ENCODE assay signal across 1 cellular context in the genomic region with DNA sequence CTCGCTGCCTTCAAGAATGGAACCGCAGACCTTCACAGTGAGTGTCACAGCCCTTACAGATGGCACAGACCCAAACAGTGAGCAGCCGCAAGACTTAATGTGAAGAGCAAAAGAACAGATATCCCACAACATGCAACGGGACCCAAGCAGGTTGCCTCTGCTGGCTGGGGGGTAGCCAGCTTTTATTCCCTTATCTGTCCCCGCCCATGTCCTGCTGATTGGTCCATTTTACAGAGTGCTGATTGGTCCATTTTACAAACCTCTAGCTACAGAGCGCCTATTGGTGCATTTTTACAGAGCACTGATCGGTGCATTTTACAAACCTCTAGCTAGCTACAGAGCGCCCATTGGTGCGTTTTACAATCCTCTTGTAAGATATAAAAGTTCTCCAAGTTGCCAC.
TF ChIP-seq lines count a peak whose summit lies in the region.

No MANE protein-coding gene starts in this region.

TF ChIP-seq in GM23338, 12 proteins besides CTCF, POLR2A, EP300 and RAD21 (continued from another document):
- TF ChIP-seq, protein P1, sequence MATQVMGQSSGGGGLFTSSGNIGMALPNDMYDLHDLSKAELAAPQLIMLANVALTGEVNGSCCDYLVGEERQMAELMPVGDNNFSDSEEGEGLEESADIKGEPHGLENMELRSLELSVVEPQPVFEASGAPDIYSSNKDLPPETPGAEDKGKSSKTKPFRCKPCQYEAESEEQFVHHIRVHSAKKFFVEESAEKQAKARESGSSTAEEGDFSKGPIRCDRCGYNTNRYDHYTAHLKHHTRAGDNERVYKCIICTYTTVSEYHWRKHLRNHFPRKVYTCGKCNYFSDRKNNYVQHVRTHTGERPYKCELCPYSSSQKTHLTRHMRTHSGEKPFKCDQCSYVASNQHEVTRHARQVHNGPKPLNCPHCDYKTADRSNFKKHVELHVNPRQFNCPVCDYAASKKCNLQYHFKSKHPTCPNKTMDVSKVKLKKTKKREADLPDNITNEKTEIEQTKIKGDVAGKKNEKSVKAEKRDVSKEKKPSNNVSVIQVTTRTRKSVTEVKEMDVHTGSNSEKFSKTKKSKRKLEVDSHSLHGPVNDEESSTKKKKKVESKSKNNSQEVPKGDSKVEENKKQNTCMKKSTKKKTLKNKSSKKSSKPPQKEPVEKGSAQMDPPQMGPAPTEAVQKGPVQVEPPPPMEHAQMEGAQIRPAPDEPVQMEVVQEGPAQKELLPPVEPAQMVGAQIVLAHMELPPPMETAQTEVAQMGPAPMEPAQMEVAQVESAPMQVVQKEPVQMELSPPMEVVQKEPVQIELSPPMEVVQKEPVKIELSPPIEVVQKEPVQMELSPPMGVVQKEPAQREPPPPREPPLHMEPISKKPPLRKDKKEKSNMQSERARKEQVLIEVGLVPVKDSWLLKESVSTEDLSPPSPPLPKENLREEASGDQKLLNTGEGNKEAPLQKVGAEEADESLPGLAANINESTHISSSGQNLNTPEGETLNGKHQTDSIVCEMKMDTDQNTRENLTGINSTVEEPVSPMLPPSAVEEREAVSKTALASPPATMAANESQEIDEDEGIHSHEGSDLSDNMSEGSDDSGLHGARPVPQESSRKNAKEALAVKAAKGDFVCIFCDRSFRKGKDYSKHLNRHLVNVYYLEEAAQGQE (IDR thresholded peaks at IDR 0.05; ENCODE audit: unreplicated experiment): no peak
- no peak for TF ChIP-seq POLR2AphosphoS5 (IDR thresholded peaks at IDR 0.05; ENCODE audit: low read depth)
- TF ChIP-seq STAT1 (IDR thresholded peaks at IDR 0.05; ENCODE audit: unreplicated experiment): no peak
- TF ChIP-seq CREB1 (CRISPR knock-in tag; IDR thresholded peaks at IDR 0.05; ENCODE audit: low read depth): no peak
- no peak for TF ChIP-seq ZNF114 (CRISPR knock-in tag; IDR thresholded peaks at IDR 0.05)
- no peak for TF ChIP-seq JUNB (IDR thresholded peaks at IDR 0.05; ENCODE audit: unreplicated experiment)
- TF ChIP-seq EZH2phosphoT487 (IDR thresholded peaks at IDR 0.05; ENCODE audit: unreplicated experiment): no peak
- TF ChIP-seq, protein P2, sequence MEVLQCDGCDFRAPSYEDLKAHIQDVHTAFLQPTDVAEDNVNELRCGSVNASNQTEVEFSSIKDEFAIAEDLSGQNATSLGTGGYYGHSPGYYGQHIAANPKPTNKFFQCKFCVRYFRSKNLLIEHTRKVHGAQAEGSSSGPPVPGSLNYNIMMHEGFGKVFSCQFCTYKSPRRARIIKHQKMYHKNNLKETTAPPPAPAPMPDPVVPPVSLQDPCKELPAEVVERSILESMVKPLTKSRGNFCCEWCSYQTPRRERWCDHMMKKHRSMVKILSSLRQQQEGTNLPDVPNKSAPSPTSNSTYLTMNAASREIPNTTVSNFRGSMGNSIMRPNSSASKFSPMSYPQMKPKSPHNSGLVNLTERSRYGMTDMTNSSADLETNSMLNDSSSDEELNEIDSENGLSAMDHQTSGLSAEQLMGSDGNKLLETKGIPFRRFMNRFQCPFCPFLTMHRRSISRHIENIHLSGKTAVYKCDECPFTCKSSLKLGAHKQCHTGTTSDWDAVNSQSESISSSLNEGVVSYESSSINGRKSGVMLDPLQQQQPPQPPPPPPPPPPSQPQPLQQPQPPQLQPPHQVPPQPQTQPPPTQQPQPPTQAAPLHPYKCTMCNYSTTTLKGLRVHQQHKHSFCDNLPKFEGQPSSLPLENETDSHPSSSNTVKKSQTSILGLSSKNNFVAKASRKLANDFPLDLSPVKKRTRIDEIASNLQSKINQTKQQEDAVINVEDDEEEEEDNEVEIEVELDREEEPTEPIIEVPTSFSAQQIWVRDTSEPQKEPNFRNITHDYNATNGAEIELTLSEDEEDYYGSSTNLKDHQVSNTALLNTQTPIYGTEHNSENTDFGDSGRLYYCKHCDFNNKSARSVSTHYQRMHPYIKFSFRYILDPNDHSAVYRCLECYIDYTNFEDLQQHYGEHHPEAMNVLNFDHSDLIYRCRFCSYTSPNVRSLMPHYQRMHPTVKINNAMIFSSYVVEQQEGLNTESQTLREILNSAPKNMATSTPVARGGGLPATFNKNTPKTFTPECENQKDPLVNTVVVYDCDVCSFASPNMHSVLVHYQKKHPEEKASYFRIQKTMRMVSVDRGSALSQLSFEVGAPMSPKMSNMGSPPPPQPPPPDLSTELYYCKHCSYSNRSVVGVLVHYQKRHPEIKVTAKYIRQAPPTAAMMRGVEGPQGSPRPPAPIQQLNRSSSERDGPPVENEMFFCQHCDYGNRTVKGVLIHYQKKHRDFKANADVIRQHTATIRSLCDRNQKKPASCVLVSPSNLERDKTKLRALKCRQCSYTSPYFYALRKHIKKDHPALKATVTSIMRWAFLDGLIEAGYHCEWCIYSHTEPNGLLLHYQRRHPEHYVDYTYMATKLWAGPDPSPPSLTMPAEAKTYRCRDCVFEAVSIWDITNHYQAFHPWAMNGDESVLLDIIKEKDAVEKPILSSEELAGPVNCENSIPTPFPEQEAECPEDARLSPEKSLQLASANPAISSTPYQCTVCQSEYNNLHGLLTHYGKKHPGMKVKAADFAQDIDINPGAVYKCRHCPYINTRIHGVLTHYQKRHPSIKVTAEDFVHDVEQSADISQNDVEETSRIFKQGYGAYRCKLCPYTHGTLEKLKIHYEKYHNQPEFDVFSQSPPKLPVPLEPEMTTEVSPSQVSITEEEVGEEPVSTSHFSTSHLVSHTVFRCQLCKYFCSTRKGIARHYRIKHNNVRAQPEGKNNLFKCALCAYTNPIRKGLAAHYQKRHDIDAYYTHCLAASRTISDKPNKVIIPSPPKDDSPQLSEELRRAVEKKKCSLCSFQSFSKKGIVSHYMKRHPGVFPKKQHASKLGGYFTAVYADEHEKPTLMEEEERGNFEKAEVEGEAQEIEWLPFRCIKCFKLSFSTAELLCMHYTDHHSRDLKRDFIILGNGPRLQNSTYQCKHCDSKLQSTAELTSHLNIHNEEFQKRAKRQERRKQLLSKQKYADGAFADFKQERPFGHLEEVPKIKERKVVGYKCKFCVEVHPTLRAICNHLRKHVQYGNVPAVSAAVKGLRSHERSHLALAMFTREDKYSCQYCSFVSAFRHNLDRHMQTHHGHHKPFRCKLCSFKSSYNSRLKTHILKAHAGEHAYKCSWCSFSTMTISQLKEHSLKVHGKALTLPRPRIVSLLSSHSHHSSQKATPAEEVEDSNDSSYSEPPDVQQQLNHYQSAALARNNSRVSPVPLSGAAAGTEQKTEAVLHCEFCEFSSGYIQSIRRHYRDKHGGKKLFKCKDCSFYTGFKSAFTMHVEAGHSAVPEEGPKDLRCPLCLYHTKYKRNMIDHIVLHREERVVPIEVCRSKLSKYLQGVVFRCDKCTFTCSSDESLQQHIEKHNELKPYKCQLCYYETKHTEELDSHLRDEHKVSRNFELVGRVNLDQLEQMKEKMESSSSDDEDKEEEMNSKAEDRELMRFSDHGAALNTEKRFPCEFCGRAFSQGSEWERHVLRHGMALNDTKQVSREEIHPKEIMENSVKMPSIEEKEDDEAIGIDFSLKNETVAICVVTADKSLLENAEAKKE (CRISPR knock-in tag; IDR thresholded peaks at IDR 0.05): no peak
- TF ChIP-seq NANOG (IDR thresholded peaks at IDR 0.05; ENCODE audit: borderline replicate concordance): no peak
